Comparison of ENCODE assay signal across 21 cellular contexts in genomic region chr3:141392416-141392815, GRCh38. TPM values are rescaled to one million over a fixed set of nuclear protein-coding genes. Genes with fewer than 3 reads are reported as not detected.
DNase-seq lines count a peak whose midpoint lies in the region; ATAC-seq, FAIRE-seq and TF ChIP-seq lines count a peak whose summit lies in the region.
"Had no signal": no experiment of that assay in that cellular context is flagged by ENCODE, and none has a peak within 500 bp of the region (broad histone marks: within the 10 kb centered on the region; RNA-seq: fewer than 3 reads in every experiment).

No MANE protein-coding gene starts in this region.

- no peak overlapping the region for H2BK5ac ChIP-seq in trophoblast cell (ENCODE audit: low read depth, low read length, poor library complexity)

- intact Hi-C loops in activated T-helper 1 cell treated with anti-CD3 and anti-CD28 coated beads, Interleukin-12 subunit alpha, Interleukin-12 subunit beta, Interleukin-2, Interleukin-4 antibody, amounts not matched to agents 30 ng/mL and 10 ng/mL and 1 ng/mL, durations not matched to agents 14 hours and 24 hours and 36 hours (cut with micrococcal nuclease): no loop called here
- intact Hi-C loops in activated T-helper 2 cell treated with anti-CD3 and anti-CD28 coated beads, Interferon-gamma antibody, Interleukin-2, Interleukin-4, amounts not matched to agents 10 μg/mL and 5 μg/mL and 100 μg/mL, durations not matched to agents 14 hours and 24 hours and 36 hours (cut with micrococcal nuclease): no loop called here

- DNase-seq in A549 (ENCODE audit: low read depth in 1 of 2, low spot score in 1 of 2) (no peak), MM.1S (no peak), trophoblast cell (no peak), hepatic stellate cell (ENCODE audit: low spot score) (no peak)
- DNase-seq in activated T-helper 1 cell treated with anti-CD3 and anti-CD28 coated beads, Interleukin-12 subunit alpha, Interleukin-12 subunit beta, Interleukin-2, Interleukin-4 antibody, amounts not matched to agents 30 ng/mL and 10 ng/mL and 1 ng/mL, durations not matched to agents 14 hours and 24 hours and 36 hours (ENCODE audit: low spot score): no peak
- DNase-seq in activated T-helper 2 cell treated with anti-CD3 and anti-CD28 coated beads, Interferon-gamma antibody, Interleukin-2, Interleukin-4, amounts not matched to agents 10 μg/mL and 5 μg/mL and 100 μg/mL, durations not matched to agents 14 hours and 24 hours and 36 hours (ENCODE audit: low spot score): no peak
- DNase-seq: activated CD8-positive, alpha-beta memory T cell treated with anti-CD3 and anti-CD28 coated beads, Interleukin-2, amount 50 U/mL, for 4 hours; activated naive CD4-positive, alpha-beta T cell treated with anti-CD3 and anti-CD28 coated beads for 36 hours; CD4-positive, alpha-beta T cell; DND-41; HFFc6; naive thymus-derived CD8-positive, alpha-beta T cell; NCI-H187 treated with DMSO at 0.1 percent for 48 hours; NCI-H446; OCI-M1 had no signal

- H2BK12ac ChIP-seq in trophoblast cell (ENCODE audit: low read length): no peak overlapping the region

- no peak overlapping the region for H3K18ac ChIP-seq in trophoblast cell (ENCODE audit: low read length)

- no peak overlapping the region for H3K27ac Mint-ChIP-seq in activated T-helper 1 cell treated with anti-CD3 and anti-CD28 coated beads, Interleukin-12 subunit alpha, Interleukin-12 subunit beta, Interleukin-2, Interleukin-4 antibody, amounts not matched to agents 30 ng/mL and 10 ng/mL and 1 ng/mL, durations not matched to agents 14 hours and 24 hours and 36 hours
- no peak overlapping the region for H3K27ac Mint-ChIP-seq in activated T-helper 2 cell treated with anti-CD3 and anti-CD28 coated beads, Interferon-gamma antibody, Interleukin-2, Interleukin-4, amounts not matched to agents 10 μg/mL and 5 μg/mL and 100 μg/mL, durations not matched to agents 14 hours and 24 hours and 36 hours
- H3K27ac Mint-ChIP-seq: activated naive CD4-positive, alpha-beta T cell treated with anti-CD3 and anti-CD28 coated beads for 36 hours; CD4-positive, alpha-beta T cell had no signal

- no peak overlapping the region for H3K4me3 Mint-ChIP-seq in activated T-helper 1 cell treated with anti-CD3 and anti-CD28 coated beads, Interleukin-12 subunit alpha, Interleukin-12 subunit beta, Interleukin-2, Interleukin-4 antibody, amounts not matched to agents 30 ng/mL and 10 ng/mL and 1 ng/mL, durations not matched to agents 14 hours and 24 hours and 36 hours
- H3K4me3 Mint-ChIP-seq in activated T-helper 2 cell treated with anti-CD3 and anti-CD28 coated beads, Interferon-gamma antibody, Interleukin-2, Interleukin-4, amounts not matched to agents 10 μg/mL and 5 μg/mL and 100 μg/mL, durations not matched to agents 14 hours and 24 hours and 36 hours (ENCODE audit: low read depth): no peak overlapping the region
- H3K4me3 Mint-ChIP-seq: activated naive CD4-positive, alpha-beta T cell treated with anti-CD3 and anti-CD28 coated beads for 36 hours; CD4-positive, alpha-beta T cell; HFFc6; naive thymus-derived CD8-positive, alpha-beta T cell had no signal

- H4K8ac ChIP-seq in trophoblast cell (ENCODE audit: low read depth, low read length): no peak overlapping the region

- peaks cover 4% of the 10 kb centered on the region for H3K27me3 Mint-ChIP-seq in activated T-helper 1 cell treated with anti-CD3 and anti-CD28 coated beads, Interleukin-12 subunit alpha, Interleukin-12 subunit beta, Interleukin-2, Interleukin-4 antibody, amounts not matched to agents 30 ng/mL and 10 ng/mL and 1 ng/mL, durations not matched to agents 14 hours and 24 hours and 36 hours (ENCODE audit: insufficient read depth)
- H3K27me3 Mint-ChIP-seq in activated T-helper 2 cell treated with anti-CD3 and anti-CD28 coated beads, Interferon-gamma antibody, Interleukin-2, Interleukin-4, amounts not matched to agents 10 μg/mL and 5 μg/mL and 100 μg/mL, durations not matched to agents 14 hours and 24 hours and 36 hours (ENCODE audit: low read depth): no peaks in the 10 kb centered on the region
- H3K27me3 Mint-ChIP-seq: CD4-positive, alpha-beta T cell had no signal

- peak overlapping the region; percentile 54 for H2AK5ac ChIP-seq in trophoblast cell (ENCODE audit: low read length)

- H3K4me2 ChIP-seq in A549: no peak overlapping the region
- peak overlapping the region; percentile 90 for H3K4me2 ChIP-seq in MM.1S (ENCODE audit: low read depth, low read length)
- H3K4me2 ChIP-seq in trophoblast cell (ENCODE audit: low read length): no peak overlapping the region

- TF ChIP-seq POLR2A in A549 (IDR thresholded peaks at IDR 0.05; ENCODE audit: low read length): no peak

- peak overlapping the region; percentile 22 for H4K91ac ChIP-seq in trophoblast cell (ENCODE audit: low read depth, low read length)

- CTCF ChIA-PET in A549 (lab: Yijun Ruan, JAX): interaction anchor here (1.6 to 1.7 kb wide), 2 partner anchors 32 to 60 kb away, joined by 5 to 6 read pairs; no protein-coding TSS in a partner anchor

- peaks cover 99% of the 10 kb centered on the region for H3F3A ChIP-seq in MM.1S (ENCODE audit: insufficient read depth, low read length)

- H3K9me3 ChIP-seq in A549 (peaks cover 16% of the 10 kb centered on the region), MM.1S (replicated peaks; ENCODE audit: insufficient read depth, low read length) (no peaks in the 10 kb centered on the region), trophoblast cell (ENCODE audit: insufficient read depth, low read depth, low read length) (no peaks in the 10 kb centered on the region)
- H3K9me3 ChIP-seq: prostate gland had no signal

- no peak for TF ChIP-seq EP300 in A549 (IDR thresholded peaks at IDR 0.05)

- peaks cover 7% of the 10 kb centered on the region for H3K79me1 ChIP-seq in trophoblast cell (ENCODE audit: low read length)

- no peak overlapping the region for H3K14ac ChIP-seq in trophoblast cell (ENCODE audit: low read length)

- H3K27ac ChIP-seq in A549 (peak overlapping the region; percentile 55 to 74; a peak in 5 of 6 replicates), MM.1S (ENCODE audit: low read length) (peak overlapping the region; percentile 100), cingulate gyrus (ENCODE audit: low read depth, low read length) (peak overlapping the region; percentile 80), trophoblast cell (ENCODE audit: low read depth, low read length) (no peak overlapping the region)

- H3K79me2 ChIP-seq in MM.1S (ENCODE audit: low read length) (peaks cover 100% of the 10 kb centered on the region), trophoblast cell (ENCODE audit: control insufficient read depth, insufficient read depth, low read length, poor library complexity) (peaks cover 2% of the 10 kb centered on the region)

- H2AFZ ChIP-seq in MM.1S (ENCODE audit: low read length): no peak overlapping the region
- no peak overlapping the region for H2AFZ ChIP-seq in trophoblast cell (ENCODE audit: insufficient read depth, low read length, poor library complexity)

- no peak overlapping the region for H4K12ac ChIP-seq in trophoblast cell (ENCODE audit: low read depth, low read length)

- H3K9ac ChIP-seq in MM.1S (ENCODE audit: low read length) (peak overlapping the region; percentile 100; the same call in 1 of the 2 replicates), trophoblast cell (ENCODE audit: low read length) (no peak overlapping the region)

- H3K9me2 ChIP-seq in MM.1S (replicated peaks; ENCODE audit: insufficient read depth, low read length): no peaks in the 10 kb centered on the region

- H3K27me3 ChIP-seq in MM.1S (replicated peaks; ENCODE audit: insufficient read depth, low read length) (no peaks in the 10 kb centered on the region), trophoblast cell (ENCODE audit: insufficient read depth, low read length) (no peaks in the 10 kb centered on the region)

- H3K36me3 ChIP-seq in MM.1S (replicated peaks; ENCODE audit: insufficient read depth, low read length): peaks cover 31% of the 10 kb centered on the region
- peaks cover 0 to 3% of the 10 kb centered on the region in 2 experiments for H3K36me3 ChIP-seq in trophoblast cell (ENCODE audit: control insufficient read depth in 1 of 2, insufficient read depth in 2 of 2, low read length in 2 of 2)
- H3K36me3 ChIP-seq: prostate gland had no signal

- POLR2A ChIA-PET in A549 (lab: Yijun Ruan, JAX): no interaction called here

- peaks cover 51% of the 10 kb centered on the region for H3K4me1 ChIP-seq in A549
- H3K4me1 ChIP-seq in MM.1S (ENCODE audit: low read length): peaks cover 57% of the 10 kb centered on the region
- H3K4me1 ChIP-seq in trophoblast cell (ENCODE audit: control insufficient read depth in 1 of 2, insufficient read depth in 2 of 2, low read length in 2 of 2): peaks cover 17 to 18% of the 10 kb centered on the region in 2 experiments

- peaks cover 2% of the 10 kb centered on the region for H3K36me3 Mint-ChIP-seq in activated T-helper 1 cell treated with anti-CD3 and anti-CD28 coated beads, Interleukin-12 subunit alpha, Interleukin-12 subunit beta, Interleukin-2, Interleukin-4 antibody, amounts not matched to agents 30 ng/mL and 10 ng/mL and 1 ng/mL, durations not matched to agents 14 hours and 24 hours and 36 hours (ENCODE audit: low read depth)
- H3K36me3 Mint-ChIP-seq in activated T-helper 2 cell treated with anti-CD3 and anti-CD28 coated beads, Interferon-gamma antibody, Interleukin-2, Interleukin-4, amounts not matched to agents 10 μg/mL and 5 μg/mL and 100 μg/mL, durations not matched to agents 14 hours and 24 hours and 36 hours (ENCODE audit: low read depth): peaks cover 5% of the 10 kb centered on the region

- WGBS in A549 (ENCODE audit: missing lambda C conversion rate): 90% methylated on average over 5 of the region's 5 CpGs
- no CpG with 5 or more reads among the region's 5 CpGs for WGBS in trophoblast cell (ENCODE audit: extremely low coverage, insufficient coverage, insufficient read length)

- TF ChIP-seq RAD21 in A549 (conservative IDR thresholded peaks at IDR 0.05 in 1 of 2, IDR thresholded peaks at IDR 0.05 in 1 of 2): no peak

- H2BK120ac ChIP-seq in trophoblast cell (ENCODE audit: insufficient read depth, low read length, poor library complexity): no peak overlapping the region

- no peak for FAIRE-seq in A549 (lab: Jason Lieb, UNC)
- FAIRE-seq: HTR-8/SVneo, urothelium cell line had no signal

- no peak for TF ChIP-seq CTCF in A549 (IDR thresholded peaks at IDR 0.05)
- no peak for TF ChIP-seq CTCF in MM.1S (IDR thresholded peaks at IDR 0.05; ENCODE audit: low read length)

- H3K4me3 ChIP-seq in A549 (no peak overlapping the region), MM.1S (ENCODE audit: low read length) (peak overlapping the region; percentile 67), trophoblast cell (ENCODE audit: low read depth, low read length) (no peak overlapping the region)
- H3K4me3 ChIP-seq: prostate gland had no signal

- H4K20me1 ChIP-seq in MM.1S (ENCODE audit: insufficient read depth, low read length): no peaks in the 10 kb centered on the region

- H3K9me3 Mint-ChIP-seq in activated T-helper 1 cell treated with anti-CD3 and anti-CD28 coated beads, Interleukin-12 subunit alpha, Interleukin-12 subunit beta, Interleukin-2, Interleukin-4 antibody, amounts not matched to agents 30 ng/mL and 10 ng/mL and 1 ng/mL, durations not matched to agents 14 hours and 24 hours and 36 hours: peaks cover 11% of the 10 kb centered on the region
- peaks cover 13% of the 10 kb centered on the region for H3K9me3 Mint-ChIP-seq in activated T-helper 2 cell treated with anti-CD3 and anti-CD28 coated beads, Interferon-gamma antibody, Interleukin-2, Interleukin-4, amounts not matched to agents 10 μg/mL and 5 μg/mL and 100 μg/mL, durations not matched to agents 14 hours and 24 hours and 36 hours

- H3K4me1 Mint-ChIP-seq in activated T-helper 1 cell treated with anti-CD3 and anti-CD28 coated beads, Interleukin-12 subunit alpha, Interleukin-12 subunit beta, Interleukin-2, Interleukin-4 antibody, amounts not matched to agents 30 ng/mL and 10 ng/mL and 1 ng/mL, durations not matched to agents 14 hours and 24 hours and 36 hours (ENCODE audit: low read depth): peaks cover 17% of the 10 kb centered on the region
- peaks cover 20% of the 10 kb centered on the region for H3K4me1 Mint-ChIP-seq in activated T-helper 2 cell treated with anti-CD3 and anti-CD28 coated beads, Interferon-gamma antibody, Interleukin-2, Interleukin-4, amounts not matched to agents 10 μg/mL and 5 μg/mL and 100 μg/mL, durations not matched to agents 14 hours and 24 hours and 36 hours (ENCODE audit: low read depth)

- no peak for ATAC-seq in A549
- no peak for ATAC-seq in HG02840 (IDR thresholded peaks at IDR 0.05; ENCODE audit: low FRiP score, unreplicated experiment)
- ATAC-seq: esophagus mucosa; naive thymus-derived CD8-positive, alpha-beta T cell had no signal

- H3K4ac ChIP-seq in trophoblast cell (ENCODE audit: low read depth, low read length): no peak overlapping the region

- H3K23ac ChIP-seq in trophoblast cell (ENCODE audit: low read length): no peak overlapping the region

RNA-seq across cellular contexts. Expression of gene ZBTB38, which starts 24.1 kb away (rescaled TPM):
- 110 and 141 TPM in 2 replicates for polyA plus RNA-seq in A549 (2011; rRNA removed)
- polyA plus RNA-seq in A549 (2012; cell fraction: cytosol; rRNA removed): 17.2 and 20.9 TPM in 2 replicates
- polyA plus RNA-seq in A549 (2012; cell fraction: nucleus; rRNA removed): 16.5 and 23.0 TPM in 2 replicates
- 70.5 to 80.7 TPM (median 72.0 TPM) in 3 replicates for polyA plus RNA-seq in A549 (2017; fragmentation: RNase III; extraction: RNeasy Plus Mini Kit Qiagen cat#74134 plus additional on column Dnase treatment)
- 205 and 220 TPM in 2 replicates for polyA minus RNA-seq in A549 (2011; rRNA and poly(A)+ RNA removed)
- polyA plus RNA-seq in trophoblast cell (2013): 38.2 and 38.5 TPM in 2 replicates
- 20.0 and 21.0 TPM in 2 replicates for total RNA-seq in activated T-helper 1 cell treated with anti-CD3 and anti-CD28 coated beads, Interleukin-12 subunit alpha, Interleukin-12 subunit beta, Interleukin-2, Interleukin-4 antibody, amounts not matched to agents 30 ng/mL and 10 ng/mL and 1 ng/mL, durations not matched to agents 14 hours and 24 hours and 36 hours
- 25.4 and 27.2 TPM in 2 replicates for total RNA-seq in activated T-helper 2 cell treated with anti-CD3 and anti-CD28 coated beads, Interferon-gamma antibody, Interleukin-2, Interleukin-4, amounts not matched to agents 10 μg/mL and 5 μg/mL and 100 μg/mL, durations not matched to agents 14 hours and 24 hours and 36 hours
